Comparison of ENCODE assay signal across 3 cellular contexts in genomic region chr10:91932737-91933136, GRCh38.
TF ChIP-seq lines count a peak whose summit lies in the region.

No MANE protein-coding gene starts in this region.

TF ChIP-seq in A549, 52 proteins besides CTCF, POLR2A, EP300 and RAD21:
- TF ChIP-seq GATA3 (IDR thresholded peaks at IDR 0.05; ENCODE audit: borderline replicate concordance) (no peak), KDM1A (IDR thresholded peaks at IDR 0.05; ENCODE audit: low read depth) (no peak), PBX3 (IDR thresholded peaks at IDR 0.05) (no peak), CHD4 (IDR thresholded peaks at IDR 0.05; ENCODE audit: borderline replicate concordance) (no peak), NR3C1 (IDR thresholded peaks at IDR 0.05) (no peak), HDAC2 (IDR thresholded peaks at IDR 0.05) (no peak), JUN (IDR thresholded peaks at IDR 0.05) (no peak), TP53 (CRISPR knock-in tag; IDR thresholded peaks at IDR 0.05) (no peak), TFCP2L1 (CRISPR knock-in tag; IDR thresholded peaks at IDR 0.05) (no peak), RFX5 (IDR thresholded peaks at IDR 0.05) (no peak), NFE2L2 (conservative IDR thresholded peaks at IDR 0.05; ENCODE audit: low read length) (no peak), BHLHE40 (IDR thresholded peaks at IDR 0.05; ENCODE audit: low read depth, low read length) (no peak), RNF2 (IDR thresholded peaks at IDR 0.05; ENCODE audit: borderline replicate concordance, low read depth) (no peak), BCL3 (IDR thresholded peaks at IDR 0.05) (no peak), USF2 (IDR thresholded peaks at IDR 0.05) (no peak), MYC (IDR thresholded peaks at IDR 0.05; ENCODE audit: borderline replicate concordance, low read length) (no peak), MAFK (IDR thresholded peaks at IDR 0.05; ENCODE audit: partially characterized antibody) (no peak), FOXS1 (CRISPR knock-in tag; IDR thresholded peaks at IDR 0.05) (no peak), RARB (CRISPR knock-in tag; IDR thresholded peaks at IDR 0.05) (no peak), ZFP36 (IDR thresholded peaks at IDR 0.05; ENCODE audit: borderline replicate concordance, partially characterized antibody) (no peak)

TF ChIP-seq in HCT116, 20 proteins besides CTCF, POLR2A, EP300 and RAD21:
- no peak for TF ChIP-seq SP1 (IDR thresholded peaks at IDR 0.05; ENCODE audit: low read depth)
- no peak for TF ChIP-seq CBX3 (IDR thresholded peaks at IDR 0.05; ENCODE audit: low read depth)
- no peak for TF ChIP-seq JUND (IDR thresholded peaks at IDR 0.05)
- TF ChIP-seq TCF7L2 (IDR thresholded peaks at IDR 0.05; ENCODE audit: borderline replicate concordance, extremely low read depth, insufficient read depth, insufficient read length) = no peak
- no peak for TF ChIP-seq ZBTB33 (IDR thresholded peaks at IDR 0.05; ENCODE audit: extremely low read depth, insufficient replicate concordance, low read length)
- no peak for TF ChIP-seq SIN3A (IDR thresholded peaks at IDR 0.05; ENCODE audit: low read depth)
- no peak for TF ChIP-seq ELF1 (IDR thresholded peaks at IDR 0.05; ENCODE audit: borderline replicate concordance, low read depth)
- no peak for TF ChIP-seq MAX (IDR thresholded peaks at IDR 0.05)

TF ChIP-seq in GM12878, 131 proteins besides CTCF, POLR2A, EP300 and RAD21:
- TF ChIP-seq PKNOX1 (IDR thresholded peaks at IDR 0.05) (no peak), NR2C1 (IDR thresholded peaks at IDR 0.05) (no peak), RUNX3 (IDR thresholded peaks at IDR 0.05; ENCODE audit: low read length) (no peak), ZBED1 (IDR thresholded peaks at IDR 0.05; ENCODE audit: borderline replicate concordance) (no peak), RELB (IDR thresholded peaks at IDR 0.05; ENCODE audit: low read depth) (no peak), CBX3 (IDR thresholded peaks at IDR 0.05; ENCODE audit: borderline replicate concordance, low read depth) (no peak), SUZ12 (IDR thresholded peaks at IDR 0.05; ENCODE audit: unreplicated experiment) (no peak), IRF4 (IDR thresholded peaks at IDR 0.05; ENCODE audit: low read depth, low read length) (no peak), CHD4 (IDR thresholded peaks at IDR 0.05) (no peak), ZNF217 (IDR thresholded peaks at IDR 0.05) (no peak), BMI1 (IDR thresholded peaks at IDR 0.05; ENCODE audit: borderline replicate concordance) (no peak), RFX5 (IDR thresholded peaks at IDR 0.05; ENCODE audit: low read depth, low read length) (no peak), SP1 (IDR thresholded peaks at IDR 0.05; ENCODE audit: low read depth, low read length) (no peak), ZNF687 (IDR thresholded peaks at IDR 0.05) (no peak), YBX1 (IDR thresholded peaks at IDR 0.05) (no peak), NFXL1 (IDR thresholded peaks at IDR 0.05; ENCODE audit: borderline replicate concordance) (no peak), POLR2AphosphoS5 (IDR thresholded peaks at IDR 0.05; ENCODE audit: low read length) (no peak), TAF1 (IDR thresholded peaks at IDR 0.05; ENCODE audit: borderline replicate concordance, low read depth, low read length) (no peak)
